ENCODE assay signal across 9 cellular contexts in the genomic region with DNA sequence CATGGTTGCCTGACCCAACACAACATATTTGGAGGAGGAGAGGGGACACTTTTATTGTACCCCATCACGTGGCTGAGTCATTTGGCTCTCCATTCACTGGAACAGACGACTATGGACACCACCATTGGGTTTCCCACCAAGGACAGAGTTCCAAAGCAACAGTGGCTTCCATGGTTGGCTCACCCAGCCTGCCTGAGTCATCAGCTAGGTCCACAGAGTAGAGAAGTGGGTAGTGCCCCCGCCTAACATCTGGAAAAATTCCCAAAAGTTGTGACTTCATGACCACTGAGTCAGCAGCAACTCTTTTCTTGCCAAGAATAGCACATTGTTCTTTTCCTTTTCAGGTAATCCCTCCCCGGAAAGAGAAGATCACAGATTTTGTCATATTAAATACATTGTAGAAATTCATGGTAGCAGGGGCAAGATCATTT. TPM values are rescaled to one million over a fixed set of nuclear protein-coding genes. Genes with fewer than 3 reads are reported as not detected.
A peak's percentile ranks its signal among the peaks of the same experiment; 100 is the strongest.
DNase-seq lines count a peak whose midpoint lies in the region; ATAC-seq and TF ChIP-seq lines count a peak whose summit lies in the region.
"Had no signal": no experiment of that assay in that cellular context is flagged by ENCODE, and none has a peak within 500 bp of the region (broad histone marks: within the 10 kb centered on the region; RNA-seq: fewer than 3 reads in every experiment).

No MANE protein-coding gene starts in this region.

- peak overlapping the region; percentile 21 to 30 for H3K4me3 ChIP-seq in CD4-positive, alpha-beta memory T cell (ENCODE audit: low read length in 2 of 2)
- H3K4me3 ChIP-seq in coronary artery (peak overlapping the region; percentile 13), prostate gland (no peak overlapping the region)

- H3K4me1 ChIP-seq in CD4-positive, alpha-beta memory T cell (ENCODE audit: insufficient read depth, low read length), result peaks cover 77% of the 10 kb centered on the region
- H3K4me1 ChIP-seq in prostate gland (replicated peaks), result peaks cover under 1% of the 10 kb centered on the region

- peaks cover 0 to 18% of the 10 kb centered on the region in 2 donors for H3K36me3 Mint-ChIP-seq in CD4-positive, alpha-beta memory T cell

- DNase-seq in CD4-positive, alpha-beta memory T cell, result peak in 1 of 5 donors; percentile 68
- peak; percentile 81 for DNase-seq in coronary artery (ENCODE audit: low spot score)
- DNase-seq in prostate gland (ENCODE audit: low spot score), result peak; percentile 54
- DNase-seq in cerebellum (ENCODE audit: low spot score), result no peak
- DNase-seq in UCSD-AML1 (lab: John Stamatoyannopoulos, UW; ENCODE audit: unreplicated experiment), result no peak
- no peak for DNase-seq in NCI-H524 treated with DMSO at 0.1 percent for 48 hours (lab: John Stamatoyannopoulos, UW)

- H3K4me1 Mint-ChIP-seq in CD4-positive, alpha-beta memory T cell, result peaks cover 52 to 87% (median 65%) of the 10 kb centered on the region in 4 donors

- H3K4me3 Mint-ChIP-seq in CD4-positive, alpha-beta memory T cell, result peak overlapping the region; percentile 82 to 96 (median 89)

- TF ChIP-seq CTCF in coronary artery (IDR thresholded peaks at IDR 0.05), result no peak
- no peak for TF ChIP-seq CTCF in prostate gland (IDR thresholded peaks at IDR 0.05)

- no peaks in the 10 kb centered on the region for H3K36me3 ChIP-seq in CD4-positive, alpha-beta memory T cell (ENCODE audit: insufficient read depth, low read length)
- H3K36me3 ChIP-seq in prostate gland, result no peaks in the 10 kb centered on the region

- no peaks in the 10 kb centered on the region for H3K27me3 ChIP-seq in CD4-positive, alpha-beta memory T cell (ENCODE audit: insufficient read depth, low read length)
- no peaks in the 10 kb centered on the region for H3K27me3 ChIP-seq in prostate gland (replicated peaks; ENCODE audit: insufficient read depth)

- ATAC-seq in HG03565 (IDR thresholded peaks at IDR 0.05; ENCODE audit: unreplicated experiment), result no peak

- intact Hi-C loops in CD4-positive, alpha-beta memory T cell (cut with micrococcal nuclease), result no loop called here
- intact Hi-C loops in prostate gland (cut with DNase I), result loop anchor here (10.0 kb wide), 1 partner anchor 101 kb away; a partner anchor contains a TSS

- no peak for TF ChIP-seq POLR2A in prostate gland (IDR thresholded peaks at IDR 0.05)

- CTCF ChIA-PET in CD4-positive, alpha-beta memory T cell (lab: Charles Lee; ENCODE audit: partially characterized antibody), result interaction anchor here (1.0 to 1.6 kb wide), 5 partner anchors 8 to 349 kb away, joined by 3 to 11 read pairs (median 6); a partner anchor contains a TSS

- 18% methylated on average over 4 of the region's 4 CpGs for WGBS in prostate gland

- H3K27me3 Mint-ChIP-seq in CD4-positive, alpha-beta memory T cell, result no peaks in the 10 kb centered on the region

- H3K27ac Mint-ChIP-seq in CD4-positive, alpha-beta memory T cell, result peak overlapping the region; percentile 92 to 97 (median 93)

- H3K9me3 ChIP-seq in CD4-positive, alpha-beta memory T cell (ENCODE audit: control insufficient read depth in 1 of 2, low read length in 2 of 2), result no peaks in the 10 kb centered on the region
- H3K9me3 ChIP-seq in prostate gland, result no peaks in the 10 kb centered on the region

- POLR2A ChIA-PET in CD4-positive, alpha-beta memory T cell (lab: Charles Lee; ENCODE audit: partially characterized antibody), result interaction anchor here (0.9 to 10.5 kb wide), 8 partner anchors 7 to 361 kb away, joined by 3 to 224 read pairs (median 4); a partner anchor contains a TSS

- peaks cover 0 to 1% (median 0%) of the 10 kb centered on the region in 8 donors for H3K9me3 Mint-ChIP-seq in CD4-positive, alpha-beta memory T cell

- peak overlapping the region; percentile 57 for H3K27ac ChIP-seq in CD4-positive, alpha-beta memory T cell (ENCODE audit: low read depth, low read length)
- peak overlapping the region; percentile 25 to 62 for H3K27ac ChIP-seq in coronary artery
- peak overlapping the region; percentile 43 to 60 for H3K27ac ChIP-seq in prostate gland

TF ChIP-seq in PFSK-1, 5 proteins besides CTCF, POLR2A, EP300 and RAD21:
- no peak for TF ChIP-seq SIN3A (IDR thresholded peaks at IDR 0.05; ENCODE audit: borderline replicate concordance, insufficient read depth, low read length)
- TF ChIP-seq, protein P1, sequence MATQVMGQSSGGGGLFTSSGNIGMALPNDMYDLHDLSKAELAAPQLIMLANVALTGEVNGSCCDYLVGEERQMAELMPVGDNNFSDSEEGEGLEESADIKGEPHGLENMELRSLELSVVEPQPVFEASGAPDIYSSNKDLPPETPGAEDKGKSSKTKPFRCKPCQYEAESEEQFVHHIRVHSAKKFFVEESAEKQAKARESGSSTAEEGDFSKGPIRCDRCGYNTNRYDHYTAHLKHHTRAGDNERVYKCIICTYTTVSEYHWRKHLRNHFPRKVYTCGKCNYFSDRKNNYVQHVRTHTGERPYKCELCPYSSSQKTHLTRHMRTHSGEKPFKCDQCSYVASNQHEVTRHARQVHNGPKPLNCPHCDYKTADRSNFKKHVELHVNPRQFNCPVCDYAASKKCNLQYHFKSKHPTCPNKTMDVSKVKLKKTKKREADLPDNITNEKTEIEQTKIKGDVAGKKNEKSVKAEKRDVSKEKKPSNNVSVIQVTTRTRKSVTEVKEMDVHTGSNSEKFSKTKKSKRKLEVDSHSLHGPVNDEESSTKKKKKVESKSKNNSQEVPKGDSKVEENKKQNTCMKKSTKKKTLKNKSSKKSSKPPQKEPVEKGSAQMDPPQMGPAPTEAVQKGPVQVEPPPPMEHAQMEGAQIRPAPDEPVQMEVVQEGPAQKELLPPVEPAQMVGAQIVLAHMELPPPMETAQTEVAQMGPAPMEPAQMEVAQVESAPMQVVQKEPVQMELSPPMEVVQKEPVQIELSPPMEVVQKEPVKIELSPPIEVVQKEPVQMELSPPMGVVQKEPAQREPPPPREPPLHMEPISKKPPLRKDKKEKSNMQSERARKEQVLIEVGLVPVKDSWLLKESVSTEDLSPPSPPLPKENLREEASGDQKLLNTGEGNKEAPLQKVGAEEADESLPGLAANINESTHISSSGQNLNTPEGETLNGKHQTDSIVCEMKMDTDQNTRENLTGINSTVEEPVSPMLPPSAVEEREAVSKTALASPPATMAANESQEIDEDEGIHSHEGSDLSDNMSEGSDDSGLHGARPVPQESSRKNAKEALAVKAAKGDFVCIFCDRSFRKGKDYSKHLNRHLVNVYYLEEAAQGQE (IDR thresholded peaks at IDR 0.05; ENCODE audit: insufficient read depth in 1 of 2, low read depth in 2 of 2, low read length in 2 of 2), result peak; percentile 37 to 65; a peak in 2 of 4 replicates

RNA-seq across cellular contexts. Expression of a gene that starts 3.0 kb away (rescaled TPM):
- total RNA-seq in CD4-positive, alpha-beta memory T cell, result 100 to 1,000 TPM; 136 to 137 TPM
- 100 to 1,000 TPM; 302 to 303 TPM for polyA plus RNA-seq in CD4-positive, alpha-beta memory T cell
- polyA plus RNA-seq in PFSK-1 (2012; ENCODE audit: insufficient read length, low read depth), result 34.8 TPM
- total RNA-seq in prostate gland (100 to 1,000 TPM in 1 of 2 donors, 10 to 100 TPM in 1; 75.8 to 119 TPM), cerebellum (74.8 TPM)

RNA-seq across cellular contexts. Expression of a gene that starts 37.6 kb away (rescaled TPM):
- total RNA-seq in CD4-positive, alpha-beta memory T cell, result not detected
- not detected for polyA plus RNA-seq in CD4-positive, alpha-beta memory T cell
- polyA plus RNA-seq in PFSK-1 (2012; ENCODE audit: insufficient read length, low read depth), result 0.92 TPM
- total RNA-seq in prostate gland, result 100 to 1,000 TPM in 1 of 2 donors, 10 to 100 TPM in 1; 52.4 to 121 TPM
- total RNA-seq in cerebellum, result 5.2 TPM
- total RNA-seq: activated CD8-positive, alpha-beta memory T cell treated with anti-CD3 and anti-CD28 coated beads for 36 hours had no signal

Comparison
In these comparisons a context has a peak if more than half of its experiments do, and no peak if none do; other contexts are left out.
1. DNase-seq: peak in coronary artery (single experiment) and prostate gland (single experiment); none in cerebellum (single experiment), UCSD-AML1 (single experiment) and NCI-H524 treated with DMSO at 0.1 percent for 48 hours (single experiment).
2. H3K4me3 ChIP-seq: peak in CD4-positive, alpha-beta memory T cell (2 of 2) and coronary artery (single experiment); none in prostate gland (0 of 2).
3. Peak in every context shown above with its lines, with median percentiles within 50 percentile points of each other: H3K27ac ChIP-seq.